In genomic region chr9:132006657-132007370, GRCh38 we compare ENCODE assay signal across 8 cellular contexts.
DNase-seq lines count a peak whose midpoint lies in the region; ATAC-seq and TF ChIP-seq lines count a peak whose summit lies in the region.

No MANE protein-coding gene starts in this region.

- peaks cover 52% of the 10 kb centered on the region for H3K4me1 Mint-ChIP-seq in activated naive CD8-positive, alpha-beta T cell treated with anti-CD3 and anti-CD28 coated beads for 36 hours

- H3K4me3 Mint-ChIP-seq in activated naive CD8-positive, alpha-beta T cell treated with anti-CD3 and anti-CD28 coated beads for 36 hours: no peak overlapping the region

- no peaks in the 10 kb centered on the region for H3K27me3 Mint-ChIP-seq in activated naive CD8-positive, alpha-beta T cell treated with anti-CD3 and anti-CD28 coated beads for 36 hours

- H3K4me3 ChIP-seq in spleen: no peak overlapping the region

- TF ChIP-seq CTCF in spleen (IDR thresholded peaks at IDR 0.05 in 8 of 11, conservative IDR thresholded peaks at IDR 0.05 in 3 of 11): no peak

- intact Hi-C loops in spleen (cut with DNase I; ENCODE audit: low total_unique reads): no loop called here

- H3K27ac ChIP-seq in spleen: peak overlapping the region in 1 of 8 donors; percentile 64

- peaks cover 0 to 58% (median 8%) of the 10 kb centered on the region in 6 donors for H3K4me1 ChIP-seq in spleen

- H3K9me3 Mint-ChIP-seq in activated naive CD8-positive, alpha-beta T cell treated with anti-CD3 and anti-CD28 coated beads for 36 hours: peaks cover under 1% of the 10 kb centered on the region

- DNase-seq in DMS 273 (lab: John Stamatoyannopoulos, UW; ENCODE audit: unreplicated experiment) (peak; percentile 49), NCI-H187 (lab: John Stamatoyannopoulos, UW) (peak; percentile 14 to 18), DMS114 treated with DMSO at 0.1 percent for 48 hours (lab: John Stamatoyannopoulos, UW; ENCODE audit: unreplicated experiment) (no peak), spleen (no peak)
- peak; percentile 34 for DNase-seq in activated naive CD8-positive, alpha-beta T cell treated with anti-CD3 and anti-CD28 coated beads for 36 hours
- peak; percentile 24 to 36 for DNase-seq in stimulated activated CD4-positive, alpha-beta T cell treated with anti-CD3 and anti-CD28 coated beads, Interleukin-15, amount 100 ng/mL, for 48 hours (ENCODE audit: low read depth in 2 of 2)

- peaks cover 0 to 14% (median 0%) of the 10 kb centered on the region in 6 donors for H3K36me3 ChIP-seq in spleen

- H3K27ac Mint-ChIP-seq in activated naive CD8-positive, alpha-beta T cell treated with anti-CD3 and anti-CD28 coated beads for 36 hours: peak overlapping the region; percentile 42

- H3K27me3 ChIP-seq in spleen (replicated peaks in 1 of 7): no peaks in the 10 kb centered on the region

- H3K9me3 ChIP-seq in spleen: peaks cover 0 to 2% (median 0%) of the 10 kb centered on the region in 8 donors

- H3K36me3 Mint-ChIP-seq in activated naive CD8-positive, alpha-beta T cell treated with anti-CD3 and anti-CD28 coated beads for 36 hours: peaks cover 33% of the 10 kb centered on the region

- ATAC-seq in GM21367 (IDR thresholded peaks at IDR 0.05; ENCODE audit: unreplicated experiment): peak; percentile 82
- ATAC-seq in GM18873 (IDR thresholded peaks at IDR 0.05; ENCODE audit: low FRiP score, unreplicated experiment): no peak

- WGBS in spleen, 5 donors: 59 to 73% (median 64%) methylated on average over 9 of the region's 9 CpGs

- TF ChIP-seq POLR2A in spleen (IDR thresholded peaks at IDR 0.05): no peak

Comparison
In these comparisons a context has a peak if more than half of its experiments do, and no peak if none do; other contexts are left out.
1. DNase-seq: peak in DMS 273 (single experiment), NCI-H187 (2 of 2), activated naive CD8-positive, alpha-beta T cell treated with anti-CD3 and anti-CD28 coated beads for 36 hours (single experiment) and stimulated activated CD4-positive, alpha-beta T cell treated with anti-CD3 and anti-CD28 coated beads, Interleukin-15, amount 100 ng/mL, for 48 hours (2 of 2); none in DMS114 treated with DMSO at 0.1 percent for 48 hours (single experiment) and spleen (single experiment).